ENCODE assay signal across 8 cellular contexts in the genomic region with DNA sequence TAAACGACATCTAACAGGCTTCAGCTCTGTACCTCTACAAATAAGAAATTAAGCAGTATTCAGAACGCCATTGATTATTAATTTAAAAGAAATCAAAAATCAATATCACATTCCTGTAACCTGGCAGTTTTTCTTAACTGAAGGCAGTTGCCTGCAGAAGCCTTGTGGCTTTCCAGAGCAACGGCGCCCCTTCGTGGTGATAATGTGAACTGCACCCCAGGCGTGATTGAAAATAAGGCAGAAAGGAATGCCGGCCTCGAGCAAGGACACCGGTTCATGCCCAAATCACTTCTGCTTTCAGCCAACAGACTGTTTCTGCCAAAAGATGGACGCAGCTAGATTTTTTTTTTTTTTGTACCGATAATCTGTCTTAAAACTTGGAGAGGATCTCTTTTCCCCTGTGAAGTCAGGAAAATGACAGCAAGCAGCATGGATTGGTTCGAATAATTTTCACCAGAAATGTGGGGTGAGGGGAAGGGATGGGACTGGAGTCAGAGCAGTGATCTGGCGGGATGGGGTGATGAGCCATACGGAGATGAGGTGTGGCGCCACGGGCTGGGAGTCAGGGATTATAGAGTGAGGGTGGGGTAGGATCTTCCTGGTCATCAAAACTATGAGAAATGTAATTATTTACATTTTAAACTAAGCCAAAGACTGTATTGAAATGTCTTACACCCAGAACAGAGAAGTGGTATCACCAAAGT.
A peak's percentile ranks its signal among the peaks of the same experiment; 100 is the strongest.
DNase-seq lines count a peak whose midpoint lies in the region; ATAC-seq and TF ChIP-seq lines count a peak whose summit lies in the region.

No MANE protein-coding gene starts in this region.

- H3K27ac Mint-ChIP-seq in CD4-positive, alpha-beta T cell: no peak overlapping the region

- no peak overlapping the region for H3K4me3 Mint-ChIP-seq in CD4-positive, alpha-beta T cell

- no peaks in the 10 kb centered on the region for H3K27me3 ChIP-seq in CD4-positive, alpha-beta T cell (ENCODE audit: control insufficient read depth, insufficient read depth, low read length)
- H3K27me3 ChIP-seq in HL-60 (ENCODE audit: insufficient read depth, poor library complexity, severe bottlenecking) (no peaks in the 10 kb centered on the region), thyroid gland (no peaks in the 10 kb centered on the region)

- ATAC-seq in CD4-positive, alpha-beta T cell (ENCODE audit: poor library complexity): peak; percentile 34
- ATAC-seq in GM21526 (IDR thresholded peaks at IDR 0.05; ENCODE audit: low FRiP score, unreplicated experiment): no peak

- POLR2A ChIA-PET in CD4-positive, alpha-beta T cell (lab: Charles Lee): no interaction called here

- H3K4me1 ChIP-seq in thyroid gland: no peaks in the 10 kb centered on the region

- H3K27me3 Mint-ChIP-seq in CD4-positive, alpha-beta T cell: no peaks in the 10 kb centered on the region

- H3K36me3 Mint-ChIP-seq in CD4-positive, alpha-beta T cell (ENCODE audit: low read depth): no peaks in the 10 kb centered on the region

- H3K9me3 ChIP-seq in CD4-positive, alpha-beta T cell (ENCODE audit: control insufficient read depth, low read length): no peaks in the 10 kb centered on the region
- H3K9me3 ChIP-seq in thyroid gland: no peaks in the 10 kb centered on the region

- no peak overlapping the region for H3K27ac ChIP-seq in CD4-positive, alpha-beta T cell (ENCODE audit: low read depth, low read length)
- H3K27ac ChIP-seq in HL-60 (replicated peaks) (no peak overlapping the region), thyroid gland (no peak overlapping the region)

- H3K4me3 ChIP-seq in HL-60 (replicated peaks; ENCODE audit: insufficient read depth, low read length) (no peak overlapping the region), foreskin fibroblast (ENCODE audit: low read depth in 1 of 2, low read length in 2 of 2) (no peak overlapping the region), thyroid gland (replicated peaks in 1 of 3) (no peak overlapping the region)

- intact Hi-C loops in CD4-positive, alpha-beta T cell (cut with DNase I, micrococcal nuclease): loop anchor here (2.0 to 10.0 kb wide), 2 partner anchors 396 kb away; no protein-coding TSS in a partner anchor
- intact Hi-C loops in thyroid gland (cut with DNase I): no loop called here

- no peaks in the 10 kb centered on the region for H3K36me3 ChIP-seq in thyroid gland

- DNase-seq in CD4-positive, alpha-beta T cell: peak; percentile 33 to 67 (median 44)
- DNase-seq in HL-60 (ENCODE audit: low read depth in 1 of 2, low spot score in 1 of 2) (peak in 1 of 2 experiments; percentile 44), OCI-M1 (lab: John Stamatoyannopoulos, UW) (peak; percentile 82), activated T-helper 1 cell treated with Interleukin-2 at 50 U/mL for 16 hours (ENCODE audit: low read depth) (peak; percentile 33), foreskin fibroblast (peak; percentile 16 to 69), nucleus accumbens (lab: John Stamatoyannopoulos, UW) (peak in 48 of 56 donors; percentile 0 to 90 (median 34)), thyroid gland (peak; percentile 86 to 92)

- no peaks in the 10 kb centered on the region for H3K4me1 Mint-ChIP-seq in CD4-positive, alpha-beta T cell (ENCODE audit: low read depth)

- peak; percentile 69 for TF ChIP-seq CTCF in CD4-positive, alpha-beta T cell (IDR thresholded peaks at IDR 0.05)
- TF ChIP-seq CTCF in HL-60 (IDR thresholded peaks at IDR 0.05; ENCODE audit: insufficient read depth, low read length) (peak; percentile 54), foreskin fibroblast (IDR thresholded peaks at IDR 0.05; ENCODE audit: low read depth, low read length) (peak; percentile 86), thyroid gland (IDR thresholded peaks at IDR 0.05) (peak; percentile 90 to 98 (median 94))

- CTCF ChIA-PET in CD4-positive, alpha-beta T cell (lab: Charles Lee): no interaction called here

- TF ChIP-seq POLR2A in thyroid gland (IDR thresholded peaks at IDR 0.05): no peak

- 28 to 31% methylated on average over 16 of the region's 16 CpGs for WGBS in thyroid gland, 2 donors

- no peaks in the 10 kb centered on the region for H3K9me3 Mint-ChIP-seq in CD4-positive, alpha-beta T cell
